In the genomic region with DNA sequence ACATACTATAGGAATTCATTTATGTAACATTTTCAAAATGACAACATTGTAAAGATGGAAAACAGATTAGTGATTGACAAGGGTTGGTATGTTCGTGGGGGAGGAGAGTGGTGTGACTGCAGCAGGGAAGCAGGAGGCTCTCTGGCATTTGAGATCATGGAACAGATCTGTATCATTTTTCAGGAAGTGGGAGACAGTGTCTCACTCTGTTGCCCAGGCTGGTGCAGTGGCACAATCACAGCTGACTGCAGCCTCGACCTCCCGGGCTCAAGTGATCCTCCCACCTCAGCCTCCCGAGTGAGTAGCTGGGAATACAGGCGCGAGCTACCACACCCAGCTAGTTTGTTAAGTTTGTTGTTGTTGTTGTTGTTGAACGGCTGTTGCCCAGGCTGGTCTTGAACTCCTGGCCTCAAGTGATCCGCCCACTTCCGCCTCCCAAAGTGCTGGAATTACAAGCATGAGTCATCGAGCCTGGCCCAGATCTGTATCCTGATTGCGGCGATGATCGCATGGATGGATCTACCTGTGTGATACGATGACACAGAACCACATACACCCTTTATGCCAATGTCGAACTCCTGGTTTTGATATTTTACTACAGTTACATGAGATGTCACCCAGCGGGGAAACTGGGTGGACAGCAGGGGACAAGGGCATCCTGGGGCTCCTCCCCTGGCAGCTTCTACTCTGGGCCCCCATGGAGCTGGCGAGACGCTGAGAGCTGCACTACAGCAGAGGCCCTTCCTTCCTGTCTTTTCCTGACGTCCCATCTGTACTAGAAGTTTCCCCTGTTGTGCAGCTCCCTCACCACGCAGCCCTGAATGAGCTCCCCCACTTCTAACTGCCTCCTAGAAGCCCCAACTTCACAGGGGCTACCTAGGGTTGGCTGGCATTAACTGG, we compare ENCODE assay signal across 19 cellular contexts. TPM values are rescaled to one million over a fixed set of nuclear protein-coding genes. Genes with fewer than 3 reads are reported as not detected.
DNase-seq lines count a peak whose midpoint lies in the region; ATAC-seq, FAIRE-seq and TF ChIP-seq lines count a peak whose summit lies in the region.
"Had no signal": no experiment of that assay in that cellular context is flagged by ENCODE, and none has a peak within 500 bp of the region (broad histone marks: within the 10 kb centered on the region; RNA-seq: fewer than 3 reads in every experiment).

No MANE protein-coding gene starts in this region.

- H2BK120ac ChIP-seq in trophoblast cell (ENCODE audit: insufficient read depth, low read length, poor library complexity) = peak overlapping the region; percentile 47

- in situ Hi-C loops in Panc1 (cut with HindIII; ENCODE audit: low pct_unique_long_range_greater_than_20kb, low sequenced_read_pairs) = no loop called here

- no peaks in the 10 kb centered on the region for H3K9me3 Mint-ChIP-seq in naive thymus-derived CD8-positive, alpha-beta T cell
- H3K9me3 Mint-ChIP-seq: CD4-positive, alpha-beta T cell; effector memory CD8-positive, alpha-beta T cell; natural killer cell treated with Interleukin-12 subunit alpha and Interleukin-12 subunit beta and Interleukin-15 and Interleukin-18, amount 100 ng/mL, for 72 hours had no signal

- H3K4me1 ChIP-seq in Panc1 (ENCODE audit: control insufficient read depth, insufficient read depth, low read length) = peaks cover 10% of the 10 kb centered on the region
- H3K4me1 ChIP-seq in endothelial cell of umbilical vein (ENCODE audit: control insufficient read depth, extremely low read depth, insufficient read depth, low read length) = peaks cover 9% of the 10 kb centered on the region
- H3K4me1 ChIP-seq in trophoblast cell (ENCODE audit: control insufficient read depth in 1 of 2, insufficient read depth in 2 of 2, low read length in 2 of 2) = peaks cover 13 to 17% of the 10 kb centered on the region in 2 experiments
- no peaks in the 10 kb centered on the region for H3K4me1 ChIP-seq in smooth muscle cell (ENCODE audit: low read depth)
- H3K4me1 ChIP-seq: heart left ventricle had no signal

- no peak overlapping the region for H4K12ac ChIP-seq in trophoblast cell (ENCODE audit: low read depth, low read length)

- H3K23ac ChIP-seq in trophoblast cell (ENCODE audit: low read length) = no peak overlapping the region

- no peaks in the 10 kb centered on the region for H3K9me3 ChIP-seq in Panc1 (ENCODE audit: control insufficient read depth, insufficient read depth, low read depth, low read length)
- no peaks in the 10 kb centered on the region for H3K9me3 ChIP-seq in endothelial cell of umbilical vein (replicated peaks; ENCODE audit: control insufficient read depth, insufficient read depth, low read length)
- H3K9me3 ChIP-seq in trophoblast cell (ENCODE audit: insufficient read depth, low read depth, low read length) = no peaks in the 10 kb centered on the region
- no peaks in the 10 kb centered on the region for H3K9me3 ChIP-seq in smooth muscle cell (replicated peaks; ENCODE audit: low read depth)
- H3K9me3 ChIP-seq: heart left ventricle had no signal

- no peaks in the 10 kb centered on the region for H3K9me1 ChIP-seq in endothelial cell of umbilical vein (replicated peaks; ENCODE audit: control insufficient read depth, extremely low read depth, insufficient read depth, low read length)

- no peaks in the 10 kb centered on the region for H3K4me1 Mint-ChIP-seq in naive thymus-derived CD8-positive, alpha-beta T cell

- peak; percentile 70 for ATAC-seq in Panc1
- ATAC-seq in naive thymus-derived CD8-positive, alpha-beta T cell = no peak
- ATAC-seq: left lobe of liver, right cardiac atrium had no signal

- H3K36me3 ChIP-seq in Panc1 (ENCODE audit: control insufficient read depth, insufficient read depth, low read length) (no peaks in the 10 kb centered on the region), endothelial cell of umbilical vein (ENCODE audit: control insufficient read depth in 2 of 2, extremely low read depth in 1 of 2, insufficient read depth in 2 of 2, low read length in 2 of 2) (no peaks in the 10 kb centered on the region), trophoblast cell (ENCODE audit: control insufficient read depth in 1 of 2, insufficient read depth in 2 of 2, low read length in 2 of 2) (no peaks in the 10 kb centered on the region), smooth muscle cell (ENCODE audit: low read depth) (no peaks in the 10 kb centered on the region)
- H3K36me3 ChIP-seq: heart left ventricle had no signal

- H3K27ac Mint-ChIP-seq in naive thymus-derived CD8-positive, alpha-beta T cell = peak overlapping the region in 1 of 10 donors; percentile 9
- H3K27ac Mint-ChIP-seq: CD4-positive, alpha-beta T cell; natural killer cell treated with Interleukin-12 subunit alpha and Interleukin-12 subunit beta and Interleukin-15 and Interleukin-18, amount 100 ng/mL, for 72 hours had no signal

- no peaks in the 10 kb centered on the region for H3K36me3 Mint-ChIP-seq in naive thymus-derived CD8-positive, alpha-beta T cell
- H3K36me3 Mint-ChIP-seq: natural killer cell treated with Interleukin-12 subunit alpha and Interleukin-12 subunit beta and Interleukin-15 and Interleukin-18, amount 100 ng/mL, for 72 hours had no signal

- H3K18ac ChIP-seq in trophoblast cell (ENCODE audit: low read length) = no peak overlapping the region

- no peak overlapping the region for H3K9ac ChIP-seq in endothelial cell of umbilical vein (replicated peaks; ENCODE audit: extremely low read depth, insufficient read depth, low read length)
- no peak overlapping the region for H3K9ac ChIP-seq in trophoblast cell (ENCODE audit: low read length)
- no peak overlapping the region for H3K9ac ChIP-seq in smooth muscle cell (ENCODE audit: low read depth)

- dilution Hi-C loops in endothelial cell of umbilical vein (cut with MboI; ENCODE audit: extremely low pct_ligation_motif_present, low sequenced_read_pairs) = no loop called here

- FAIRE-seq in endothelial cell of umbilical vein (lab: Jason Lieb, UNC) = no peak

- peak overlapping the region; percentile 71 for H2BK12ac ChIP-seq in trophoblast cell (ENCODE audit: low read length)

- no peaks in the 10 kb centered on the region for H3K27me3 Mint-ChIP-seq in naive thymus-derived CD8-positive, alpha-beta T cell
- H3K27me3 Mint-ChIP-seq: CD4-positive, alpha-beta T cell; effector memory CD8-positive, alpha-beta T cell; natural killer cell treated with Interleukin-12 subunit alpha and Interleukin-12 subunit beta and Interleukin-15 and Interleukin-18, amount 100 ng/mL, for 72 hours had no signal

- H3K27ac ChIP-seq in Panc1 (ENCODE audit: low read length) = peak overlapping the region; percentile 17
- no peak overlapping the region for H3K27ac ChIP-seq in endothelial cell of umbilical vein (ENCODE audit: insufficient read depth, low read depth, low read length)
- H3K27ac ChIP-seq in trophoblast cell (ENCODE audit: low read depth, low read length) = no peak overlapping the region
- no peak overlapping the region for H3K27ac ChIP-seq in smooth muscle cell (ENCODE audit: low read depth)
- H3K27ac ChIP-seq: heart left ventricle had no signal

- H4K91ac ChIP-seq in trophoblast cell (ENCODE audit: low read depth, low read length) = peak overlapping the region; percentile 59

- POLR2A ChIA-PET in Panc1 (lab: Charles Lee) (interaction anchor here (0.7 kb wide), 1 partner anchor 13 kb away, joined by 3 read pairs; no protein-coding TSS in a partner anchor), endothelial cell of umbilical vein (lab: Charles Lee) (interaction anchor here (0.7 kb wide), 1 partner anchor 178 kb away, joined by 6 read pairs; no protein-coding TSS in a partner anchor)
- POLR2A ChIA-PET in naive thymus-derived CD8-positive, alpha-beta T cell (lab: Charles Lee) = no interaction called here

- no peaks in the 10 kb centered on the region for H3F3A ChIP-seq in smooth muscle cell (ENCODE audit: low read depth)

- DNase-seq in ELR (ENCODE audit: low read depth) (peak; percentile 70), Panc1 (ENCODE audit: low read depth, low spot score) (no peak), endothelial cell of umbilical vein (ENCODE audit: low read depth, low spot score) (no peak), trophoblast cell (peak; percentile 94 to 97), UCSD-AML1 (lab: John Stamatoyannopoulos, UW; ENCODE audit: unreplicated experiment) (no peak), smooth muscle cell (lab: John Stamatoyannopoulos, UW; ENCODE audit: unreplicated experiment) (no peak)
- DNase-seq in naive thymus-derived CD8-positive, alpha-beta T cell = no peak
- DNase-seq in activated CD4-positive, alpha-beta T cell treated with anti-CD3 and anti-CD28 coated beads for 4 hours = no peak
- DNase-seq: activated naive CD4-positive, alpha-beta T cell; CD4-positive, alpha-beta T cell; effector memory CD8-positive, alpha-beta T cell; heart left ventricle; NCI-H187; NCI-H526; right cardiac atrium; stimulated activated naive CD4-positive, alpha-beta T cell treated with Interleukin-2 at 50 U/mL for 16 hours; T1000 had no signal

- H3K79me1 ChIP-seq in trophoblast cell (ENCODE audit: low read length) = peaks cover 11% of the 10 kb centered on the region

- H3K79me2 ChIP-seq in endothelial cell of umbilical vein (ENCODE audit: control insufficient read depth, insufficient read depth, low read length) (no peaks in the 10 kb centered on the region), trophoblast cell (ENCODE audit: control insufficient read depth, insufficient read depth, low read length, poor library complexity) (peaks cover 6% of the 10 kb centered on the region), smooth muscle cell (ENCODE audit: low read depth) (no peaks in the 10 kb centered on the region)

- intact Hi-C loops in Panc1 (cut with micrococcal nuclease; ENCODE audit: unreplicated experiment) = no loop called here
- intact Hi-C loops in endothelial cell of umbilical vein (cut with micrococcal nuclease) = loop anchor here (2.0 kb wide), 1 partner anchor 22 kb away; no protein-coding TSS in a partner anchor

- no TSS peak for BruUV-seq in Panc1 (replicated peaks; lab: Mats Ljungman, UMichigan)
- no TSS peak for BruUV-seq in endothelial cell of umbilical vein (replicated peaks; lab: Mats Ljungman, UMichigan)

- no peak overlapping the region for H3K4me2 ChIP-seq in endothelial cell of umbilical vein (ENCODE audit: insufficient read depth, low read length)
- no peak overlapping the region for H3K4me2 ChIP-seq in trophoblast cell (ENCODE audit: low read length)
- no peak overlapping the region for H3K4me2 ChIP-seq in smooth muscle cell

- TF ChIP-seq CTCF in Panc1 (IDR thresholded peaks at IDR 0.05) (no peak), endothelial cell of umbilical vein (IDR thresholded peaks at IDR 0.05; ENCODE audit: extremely low read depth in 1 of 2, insufficient read depth in 1 of 2, low read depth in 1 of 2, low read length in 2 of 2) (no peak), smooth muscle cell (IDR thresholded peaks at IDR 0.05; ENCODE audit: borderline replicate concordance, insufficient read depth, poor library complexity, severe bottlenecking) (no peak)

- H4K20me1 ChIP-seq in endothelial cell of umbilical vein (replicated peaks; ENCODE audit: control insufficient read depth, extremely low read depth, insufficient read depth, low read length) (no peaks in the 10 kb centered on the region), smooth muscle cell (ENCODE audit: low read depth) (no peaks in the 10 kb centered on the region)

- no CpG with 5 or more reads among the region's 20 CpGs for WGBS in trophoblast cell (ENCODE audit: extremely low coverage, insufficient coverage, insufficient read length)
- 89% methylated on average over 20 of the region's 20 CpGs for WGBS in smooth muscle cell (ENCODE audit: low lambda C conversion rate)

- H3K14ac ChIP-seq in trophoblast cell (ENCODE audit: low read length) = peak overlapping the region; percentile 45

- peak overlapping the region; percentile 33 for H2AK5ac ChIP-seq in trophoblast cell (ENCODE audit: low read length)

- H3K4me3 ChIP-seq in Panc1 (ENCODE audit: low read depth in 2 of 2, low read length in 2 of 2) = no peak overlapping the region
- no peak overlapping the region for H3K4me3 ChIP-seq in endothelial cell of umbilical vein (replicated peaks in 1 of 3; ENCODE audit: insufficient read depth in 1 of 3, low read depth in 1 of 3, low read length in 3 of 3)
- H3K4me3 ChIP-seq in trophoblast cell (ENCODE audit: low read depth, low read length) = no peak overlapping the region
- H3K4me3 ChIP-seq in smooth muscle cell = no peak overlapping the region
- H3K4me3 ChIP-seq: heart left ventricle had no signal

- H3K27me3 ChIP-seq in Panc1 (ENCODE audit: control insufficient read depth, insufficient read depth, low read length) = no peaks in the 10 kb centered on the region
- H3K27me3 ChIP-seq in endothelial cell of umbilical vein (ENCODE audit: control insufficient read depth in 2 of 2, insufficient read depth in 2 of 2, low read length in 2 of 2) = no peaks in the 10 kb centered on the region
- no peaks in the 10 kb centered on the region for H3K27me3 ChIP-seq in trophoblast cell (ENCODE audit: insufficient read depth, low read length)
- H3K27me3 ChIP-seq in smooth muscle cell (ENCODE audit: low read depth) = no peaks in the 10 kb centered on the region
- H3K27me3 ChIP-seq: heart left ventricle had no signal

- peak overlapping the region; percentile 24 for H4K8ac ChIP-seq in trophoblast cell (ENCODE audit: low read depth, low read length)

- H3K4ac ChIP-seq in trophoblast cell (ENCODE audit: low read depth, low read length) = no peak overlapping the region

- TF ChIP-seq POLR2A in endothelial cell of umbilical vein (IDR thresholded peaks at IDR 0.05; ENCODE audit: low read depth, low read length) = no peak

- H3K4me3 Mint-ChIP-seq in naive thymus-derived CD8-positive, alpha-beta T cell = no peak overlapping the region
- H3K4me3 Mint-ChIP-seq: CD4-positive, alpha-beta T cell; effector memory CD8-positive, alpha-beta T cell; natural killer cell treated with Interleukin-12 subunit alpha and Interleukin-12 subunit beta and Interleukin-15 and Interleukin-18, amount 100 ng/mL, for 72 hours had no signal

- H2AFZ ChIP-seq in endothelial cell of umbilical vein (ENCODE audit: low read depth, low read length) (no peak overlapping the region), trophoblast cell (ENCODE audit: insufficient read depth, low read length, poor library complexity) (no peak overlapping the region), smooth muscle cell (ENCODE audit: low read depth) (no peak overlapping the region)

- CTCF ChIA-PET in Panc1 (lab: Charles Lee) (interaction anchor here (0.6 kb wide), 1 partner anchor 160 kb away, joined by 10 read pairs; no protein-coding TSS in a partner anchor), endothelial cell of umbilical vein (lab: Charles Lee) (interaction anchor here (0.7 to 1.9 kb wide), 2 partner anchors 125 to 1471 kb away, joined by 3 to 6 read pairs; no protein-coding TSS in a partner anchor)

- peak overlapping the region; percentile 24 for H2BK5ac ChIP-seq in trophoblast cell (ENCODE audit: low read depth, low read length, poor library complexity)

RNA-seq across cellular contexts. Expression of gene CYTH3, which starts 12.3 kb away (rescaled TPM):
- total RNA-seq in Panc1 (2021; ENCODE audit: unreplicated experiment) = 35.5 TPM
- polyA plus RNA-seq in Panc1 (2012; ENCODE audit: insufficient read length) = 41.6 TPM
- total RNA-seq in endothelial cell of umbilical vein = 11.1 and 11.2 TPM in 2 replicates
- polyA plus RNA-seq in endothelial cell of umbilical vein = 8.6 and 12.2 TPM in 2 replicates
- polyA plus RNA-seq in endothelial cell of umbilical vein (2011; cell fraction: cytosol; rRNA removed) = 6.0 and 7.0 TPM in 2 replicates
- 18.5 and 19.0 TPM in 2 replicates for polyA plus RNA-seq in endothelial cell of umbilical vein (2011; cell fraction: nucleus; rRNA removed)
- polyA plus RNA-seq in endothelial cell of umbilical vein (2012) = 6.6 and 10.1 TPM in 2 replicates
- polyA minus RNA-seq in endothelial cell of umbilical vein = 8.7 and 10.8 TPM in 2 replicates
- polyA minus RNA-seq in endothelial cell of umbilical vein (2011; cell fraction: cytosol; rRNA and poly(A)+ RNA removed) = 6.2 TPM
- 9.4 and 11.1 TPM in 2 replicates for polyA minus RNA-seq in endothelial cell of umbilical vein (2011; cell fraction: nucleus; rRNA and poly(A)+ RNA removed)
- polyA plus RNA-seq in trophoblast cell (2013) = 35.4 and 38.4 TPM in 2 replicates
- 1 to 10 TPM; 8.1 to 8.6 TPM for total RNA-seq in naive thymus-derived CD8-positive, alpha-beta T cell
- polyA plus RNA-seq in naive thymus-derived CD8-positive, alpha-beta T cell = 1 to 10 TPM in 2 of 3 donors, under 1 TPM in 1; 0.77 to 4.1 (median 2.1) TPM
- total RNA-seq in smooth muscle cell = 7.6 and 18.4 TPM in 2 replicates
- polyA plus RNA-seq in smooth muscle cell = 11.4 and 12.3 TPM in 2 replicates

Comparison
In these comparisons a context has a peak if more than half of its experiments do, and no peak if none do; other contexts are left out.
1. DNase-seq: peak in ELR (single experiment) and trophoblast cell (2 of 2); none in Panc1 (single experiment), endothelial cell of umbilical vein (single experiment), naive thymus-derived CD8-positive, alpha-beta T cell (0 of 10), UCSD-AML1 (single experiment), activated CD4-positive, alpha-beta T cell treated with anti-CD3 and anti-CD28 coated beads for 4 hours (0 of 2) and smooth muscle cell (single experiment).